In the genomic region with DNA sequence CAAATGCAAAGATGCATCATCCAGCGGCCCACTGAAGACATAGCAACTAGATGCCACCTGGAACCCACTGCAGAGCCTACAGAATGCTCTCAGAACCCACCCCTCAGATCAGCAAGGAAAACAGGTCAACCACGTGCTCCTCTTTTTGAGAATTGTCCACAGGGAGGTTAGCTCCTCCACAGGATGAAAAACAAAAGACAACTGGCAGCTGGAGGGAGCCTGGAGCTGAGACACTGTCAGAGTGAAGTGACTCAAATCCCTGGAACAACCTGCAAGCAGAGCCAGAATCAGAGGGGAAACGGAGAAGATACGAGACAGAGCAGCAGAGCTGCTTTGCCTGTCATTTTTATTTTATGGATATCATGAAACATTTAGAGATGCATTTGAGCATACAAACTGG, we compare ENCODE assay signal across 24 cellular contexts.
"Had no signal": no experiment of that assay in that cellular context is flagged by ENCODE, and none has a peak within 500 bp of the region (broad histone marks: within the 10 kb centered on the region; RNA-seq: fewer than 3 reads in every experiment).

No MANE protein-coding gene starts in this region.

- H3K4me1 ChIP-seq: heart right ventricle, left ventricle myocardium inferior, prostate gland, right atrium auricular region, spleen, testis had no signal

- ATAC-seq: activated T-cell treated with anti-CD3 and anti-CD28 coated beads, Interleukin-2, amount 50 U/mL, for 72 hours; heart right ventricle; natural killer cell treated with Interleukin-12 subunit alpha and Interleukin-12 subunit beta and Interleukin-15 and Interleukin-18, amount 100 ng/mL, for 72 hours; T-helper 17 cell had no signal

- H3K27me3 Mint-ChIP-seq: activated CD4-positive, alpha-beta memory T cell treated with anti-CD3 and anti-CD28 coated beads for 36 hours; activated naive CD4-positive, alpha-beta T cell treated with anti-CD3 and anti-CD28 coated beads, Interleukin-2, amount 10 ng/mL, durations not matched to agents 7 days and 5 days; dendritic cell treated with granulocyte-macrophage colony-stimulating factor and Interleukin-4, amounts not matched to agents 40 ng/mL and 50 ng/mL, for 4 days; natural killer cell treated with Interleukin-12 subunit alpha and Interleukin-12 subunit beta and Interleukin-15 and Interleukin-18, amount 100 ng/mL, for 72 hours; T-helper 17 cell had no signal

- H3K36me3 ChIP-seq: cardiac muscle cell, heart right ventricle, left ventricle myocardium inferior, neutrophil, ovary, prostate gland, right atrium auricular region, spleen had no signal

- H3K9me3 Mint-ChIP-seq: activated CD4-positive, alpha-beta memory T cell treated with anti-CD3 and anti-CD28 coated beads for 36 hours; activated naive CD4-positive, alpha-beta T cell treated with anti-CD3 and anti-CD28 coated beads, Interleukin-2, amount 10 ng/mL, durations not matched to agents 7 days and 5 days; activated T-cell treated with anti-CD3 and anti-CD28 coated beads, Interleukin-2, amount 50 U/mL, for 72 hours; dendritic cell treated with granulocyte-macrophage colony-stimulating factor and Interleukin-4, amounts not matched to agents 40 ng/mL and 50 ng/mL, for 4 days; mesothelial cell of epicardium had no signal

- DNase-seq: activated CD4-positive, alpha-beta memory T cell treated with anti-CD3 and anti-CD28 coated beads for 36 hours; activated CD4-positive, alpha-beta T cell treated with anti-CD3 and anti-CD28 coated beads for 48 hours; activated effector memory CD4-positive, alpha-beta T cell treated with anti-CD3 and anti-CD28 coated beads, Interleukin-2, amount 50 U/mL, for 16 hours; activated naive CD4-positive, alpha-beta T cell treated with anti-CD3 and anti-CD28 coated beads, Interleukin-2, amount 10 ng/mL, durations not matched to agents 7 days and 5 days; activated T-cell treated with anti-CD3 and anti-CD28 coated beads, Interleukin-2, amount 50 U/mL, for 72 hours; effector CD4-positive, alpha-beta T cell; erythroblast; foreskin fibroblast; heart right ventricle; left ventricle myocardium inferior; ovary; spleen; stimulated activated CD4-positive, alpha-beta T cell treated with anti-CD3 and anti-CD28 coated beads, Interleukin-4, amount 100 ng/mL, for 1 hour; stimulated activated naive CD4-positive, alpha-beta T cell; T-helper 17 cell; testis had no signal

- H3K4me3 ChIP-seq: cardiac muscle cell, heart right ventricle, left ventricle myocardium inferior, ovary, prostate gland, right atrium auricular region, spleen, testis had no signal

- H3K27ac Mint-ChIP-seq: activated CD4-positive, alpha-beta memory T cell treated with anti-CD3 and anti-CD28 coated beads for 36 hours; activated naive CD4-positive, alpha-beta T cell treated with anti-CD3 and anti-CD28 coated beads, Interleukin-2, amount 10 ng/mL, durations not matched to agents 7 days and 5 days; activated T-cell treated with anti-CD3 and anti-CD28 coated beads, Interleukin-2, amount 50 U/mL, for 72 hours; dendritic cell treated with granulocyte-macrophage colony-stimulating factor and Interleukin-4, amounts not matched to agents 40 ng/mL and 50 ng/mL, for 4 days; mesothelial cell of epicardium; natural killer cell treated with Interleukin-12 subunit alpha and Interleukin-12 subunit beta and Interleukin-15 and Interleukin-18, amount 100 ng/mL, for 72 hours; T-helper 17 cell; type B pancreatic cell had no signal

- H3K27me3 ChIP-seq: cardiac muscle cell, heart right ventricle, neutrophil, ovary, right atrium auricular region, spleen, testis had no signal

- H3K9me3 ChIP-seq: heart right ventricle, left ventricle myocardium inferior, neutrophil, ovary, prostate gland, right atrium auricular region, spleen, testis had no signal

- H3K4me3 Mint-ChIP-seq: activated CD4-positive, alpha-beta memory T cell treated with anti-CD3 and anti-CD28 coated beads for 36 hours; activated naive CD4-positive, alpha-beta T cell treated with anti-CD3 and anti-CD28 coated beads, Interleukin-2, amount 10 ng/mL, durations not matched to agents 7 days and 5 days; activated T-cell treated with anti-CD3 and anti-CD28 coated beads, Interleukin-2, amount 50 U/mL, for 72 hours; dendritic cell treated with granulocyte-macrophage colony-stimulating factor and Interleukin-4, amounts not matched to agents 40 ng/mL and 50 ng/mL, for 4 days; mesothelial cell of epicardium; natural killer cell treated with Interleukin-12 subunit alpha and Interleukin-12 subunit beta and Interleukin-15 and Interleukin-18, amount 100 ng/mL, for 72 hours; T-helper 17 cell; type B pancreatic cell had no signal

- H3K4me1 Mint-ChIP-seq: activated naive CD4-positive, alpha-beta T cell treated with anti-CD3 and anti-CD28 coated beads, Interleukin-2, amount 10 ng/mL, durations not matched to agents 7 days and 5 days; T-helper 17 cell had no signal

- H3K36me3 Mint-ChIP-seq: activated CD4-positive, alpha-beta memory T cell treated with anti-CD3 and anti-CD28 coated beads for 36 hours; activated naive CD4-positive, alpha-beta T cell treated with anti-CD3 and anti-CD28 coated beads, Interleukin-2, amount 10 ng/mL, durations not matched to agents 7 days and 5 days; mesothelial cell of epicardium; natural killer cell treated with Interleukin-12 subunit alpha and Interleukin-12 subunit beta and Interleukin-15 and Interleukin-18, amount 100 ng/mL, for 72 hours; type B pancreatic cell had no signal

- H3K27ac ChIP-seq: cardiac muscle cell, heart right ventricle, left ventricle myocardium inferior, neutrophil, ovary, prostate gland, right atrium auricular region, spleen, testis had no signal
